1 cellular context compared by ENCODE assay signal in genomic region chr17:63523256-63523869, GRCh38.
TF ChIP-seq lines count a peak whose summit lies in the region.

KCNH6 (plus strand) TSS chr17:63523358; CDS start chr17:63523414, 56 bp downstream.

TF ChIP-seq in GM23338, 12 proteins besides CTCF, POLR2A, EP300 and RAD21 (continued from another document):
- TF ChIP-seq ZNF462 (CRISPR knock-in tag; IDR thresholded peaks at IDR 0.05) (no peak), ZNF331 (CRISPR knock-in tag; IDR thresholded peaks at IDR 0.05; ENCODE audit: low read depth) (no peak), EZH2phosphoT487 (IDR thresholded peaks at IDR 0.05; ENCODE audit: unreplicated experiment) (no peak), EZH2 (IDR thresholded peaks at IDR 0.05; ENCODE audit: low read depth, unreplicated experiment) (no peak), ZNF114 (CRISPR knock-in tag; IDR thresholded peaks at IDR 0.05) (no peak), STAT1 (IDR thresholded peaks at IDR 0.05; ENCODE audit: unreplicated experiment) (no peak)
